In genomic region chr9:4118666-4119065, GRCh38 we compare ENCODE assay signal across 18 cellular contexts.
DNase-seq lines count a peak whose midpoint lies in the region; ATAC-seq and TF ChIP-seq lines count a peak whose summit lies in the region.
"Had no signal": no experiment of that assay in that cellular context is flagged by ENCODE, and none has a peak within 500 bp of the region (broad histone marks: within the 10 kb centered on the region; RNA-seq: fewer than 3 reads in every experiment).

No MANE protein-coding gene starts in this region.

- ATAC-seq in IMR-90 (ENCODE audit: low read depth): no peak
- peak; percentile 65 for ATAC-seq in left ventricle myocardium superior
- no peak for ATAC-seq in HG02642 (IDR thresholded peaks at IDR 0.05; ENCODE audit: poor library complexity, unreplicated experiment)
- ATAC-seq in naive thymus-derived CD8-positive, alpha-beta T cell: no peak
- ATAC-seq: CD8-positive, alpha-beta T cell had no signal

- H2BK5ac ChIP-seq in IMR-90 (ENCODE audit: low read depth, low read length, poor library complexity, severe bottlenecking): no peak overlapping the region

- H3K9me1 ChIP-seq in IMR-90 (ENCODE audit: insufficient read depth, low read length): peaks cover 8% of the 10 kb centered on the region; the same call in 1 of the 2 replicates

- H4K91ac ChIP-seq in IMR-90 (ENCODE audit: insufficient read depth, low read depth, low read length): peak overlapping the region; percentile 25; the same call in 1 of the 2 replicates

- DNase-seq in IMR-90: no peak
- DNase-seq in esophagus muscularis mucosa (ENCODE audit: extremely low spot score): no peak
- DNase-seq in left ventricle myocardium superior: peak; percentile 42
- DNase-seq in ovary: peak; percentile 58 to 74 (median 69)
- no peak for DNase-seq in DMS53 treated with DMSO at 0.1 percent for 48 hours (lab: John Stamatoyannopoulos, UW; ENCODE audit: unreplicated experiment)
- DNase-seq in naive thymus-derived CD8-positive, alpha-beta T cell: no peak
- no peak for DNase-seq in NCI-H2196 treated with DMSO at 0.1 percent for 48 hours (lab: John Stamatoyannopoulos, UW; ENCODE audit: unreplicated experiment)
- DNase-seq: CD8-positive, alpha-beta T cell; DMS79; Karpas-422; MG63; NCI-H1105; NCI-H1694; NCI-H446; NK-92 treated with Interleukin-12 subunit alpha and Interleukin-12 subunit beta, amount 100 ng/mL, for 24 hours had no signal

- no peak overlapping the region for H3K9ac ChIP-seq in IMR-90 (ENCODE audit: low read depth, low read length)
- H3K9ac ChIP-seq: BLaER1 had no signal

- no peak overlapping the region for H4K8ac ChIP-seq in IMR-90 (ENCODE audit: low read depth in 2 of 2, low read length in 2 of 2)

- H3K27ac ChIP-seq in IMR-90 (ENCODE audit: insufficient read depth, low read length) (no peak overlapping the region), esophagus muscularis mucosa (replicated peaks in 1 of 4) (peak overlapping the region; percentile 63 to 76 (median 72)), ovary (peak overlapping the region; percentile 16 to 63)
- H3K27ac ChIP-seq: BLaER1 had no signal

- no peak overlapping the region for H3K14ac ChIP-seq in IMR-90 (replicated peaks; ENCODE audit: low read depth, low read length)

- H2AK9ac ChIP-seq in IMR-90 (replicated peaks; ENCODE audit: low read depth, low read length, poor library complexity): no peak overlapping the region

- TF ChIP-seq EP300 in esophagus muscularis mucosa (IDR thresholded peaks at IDR 0.05) (no peak), ovary (IDR thresholded peaks at IDR 0.05) (no peak)

- CTCF ChIA-PET in IMR-90 (lab: Yijun Ruan, JAX): interaction anchor here (0.7 to 0.8 kb wide), 2 partner anchors 111 to 125 kb away, joined by 3 to 5 read pairs; no protein-coding TSS in a partner anchor

- intact Hi-C loops in IMR-90 (cut with micrococcal nuclease): no loop called here
- intact Hi-C loops in esophagus muscularis mucosa (cut with DNase I): no loop called here
- intact Hi-C loops in left ventricle myocardium superior (cut with micrococcal nuclease): no loop called here
- intact Hi-C loops in ovary (cut with DNase I): loop anchor here in 1 of 4 donors (10.0 kb wide), 1 partner anchor 176 kb away; no protein-coding TSS in a partner anchor

- H3K27me3 ChIP-seq in IMR-90 (ENCODE audit: control insufficient read depth, insufficient read depth, low read length) (no peaks in the 10 kb centered on the region), esophagus muscularis mucosa (no peaks in the 10 kb centered on the region), ovary (no peaks in the 10 kb centered on the region)
- H3K27me3 ChIP-seq: BLaER1, MG63 had no signal

- H3K4ac ChIP-seq in IMR-90 (ENCODE audit: low read depth, low read length): peak overlapping the region; percentile 4; the same call in 1 of the 2 replicates

- H3K4me1 ChIP-seq in IMR-90 (ENCODE audit: control insufficient read depth, insufficient read depth, low read length) (peaks cover 14% of the 10 kb centered on the region), esophagus muscularis mucosa (peaks cover 8 to 60% (median 52%) of the 10 kb centered on the region in 4 donors), ovary (ENCODE audit: insufficient read depth) (peaks cover 7% of the 10 kb centered on the region)
- H3K4me1 ChIP-seq: BLaER1 had no signal

- no peaks in the 10 kb centered on the region; the same call in 1 of the 2 replicates for H4K20me1 ChIP-seq in IMR-90 (ENCODE audit: insufficient read depth, low read length)
- H4K20me1 ChIP-seq: BLaER1 had no signal

- H3K56ac ChIP-seq in IMR-90 (ENCODE audit: extremely low read depth, insufficient read depth, low read length): no peak overlapping the region

- H3K9me3 Mint-ChIP-seq in naive thymus-derived CD8-positive, alpha-beta T cell: no peaks in the 10 kb centered on the region
- H3K9me3 Mint-ChIP-seq: CD8-positive, alpha-beta T cell; H9 had no signal

- no peak for TF ChIP-seq CTCF in IMR-90 (conservative IDR thresholded peaks at IDR 0.05; ENCODE audit: low read depth, low read length)
- no peak for TF ChIP-seq CTCF in esophagus muscularis mucosa (IDR thresholded peaks at IDR 0.05)
- no peak for TF ChIP-seq CTCF in ovary (IDR thresholded peaks at IDR 0.05)

- H3K4me1 Mint-ChIP-seq in naive thymus-derived CD8-positive, alpha-beta T cell: no peaks in the 10 kb centered on the region

- H3K36me3 ChIP-seq in IMR-90 (ENCODE audit: control insufficient read depth, insufficient read depth, low read length) (peaks cover 10% of the 10 kb centered on the region), esophagus muscularis mucosa (peaks cover 0 to 11% (median 0%) of the 10 kb centered on the region in 4 donors), ovary (no peaks in the 10 kb centered on the region)
- H3K36me3 ChIP-seq: BLaER1, MG63 had no signal

- H2AK5ac ChIP-seq in IMR-90 (ENCODE audit: low read depth, low read length): peak overlapping the region; percentile 67; the same call in 1 of the 2 replicates

- TF ChIP-seq RAD21 in IMR-90 (IDR thresholded peaks at IDR 0.05; ENCODE audit: low read length): no peak

- no peak overlapping the region for H3K4me3 ChIP-seq in IMR-90 (ENCODE audit: insufficient read depth, low read depth, low read length)
- no peak overlapping the region for H3K4me3 ChIP-seq in esophagus muscularis mucosa
- H3K4me3 ChIP-seq in ovary: no peak overlapping the region
- H3K4me3 ChIP-seq: BLaER1, MG63 had no signal

- peaks cover 35 to 50% of the 10 kb centered on the region in 2 experiments for H3K79me1 ChIP-seq in IMR-90 (ENCODE audit: low read depth in 1 of 2, low read length in 2 of 2)

- H3K4me3 Mint-ChIP-seq in naive thymus-derived CD8-positive, alpha-beta T cell: no peak overlapping the region
- H3K4me3 Mint-ChIP-seq: CD8-positive, alpha-beta T cell; H9 had no signal

- H3K18ac ChIP-seq in IMR-90 (ENCODE audit: low read depth, low read length): peak overlapping the region; percentile 76; the same call in 1 of the 2 replicates

- in situ Hi-C loops in IMR-90 (cut with MboI; ENCODE audit: low sequenced_read_pairs): loop anchor here (25.0 kb wide), 1 partner anchor 569 kb away; the partner anchor contains the start of gene CDC37L1

- no peaks in the 10 kb centered on the region for H3K9me3 ChIP-seq in IMR-90 (ENCODE audit: control insufficient read depth, insufficient read depth, low read length)
- no peaks in the 10 kb centered on the region for H3K9me3 ChIP-seq in esophagus muscularis mucosa
- H3K9me3 ChIP-seq in ovary: no peaks in the 10 kb centered on the region
- H3K9me3 ChIP-seq: MG63 had no signal

- no peak for TF ChIP-seq POLR2A in IMR-90 (IDR thresholded peaks at IDR 0.05; ENCODE audit: low read depth, low read length)
- TF ChIP-seq POLR2A in esophagus muscularis mucosa (IDR thresholded peaks at IDR 0.05; ENCODE audit: low read depth): no peak
- TF ChIP-seq POLR2A in ovary (IDR thresholded peaks at IDR 0.05): no peak

- peak overlapping the region in 1 of 10 donors; percentile 16 for H3K27ac Mint-ChIP-seq in naive thymus-derived CD8-positive, alpha-beta T cell
- H3K27ac Mint-ChIP-seq: CD8-positive, alpha-beta T cell had no signal

- POLR2A ChIA-PET in IMR-90 (lab: Charles Lee; ENCODE audit: unreplicated experiment): no interaction called here
- POLR2A ChIA-PET in naive thymus-derived CD8-positive, alpha-beta T cell (lab: Charles Lee): no interaction called here

- BruUV-seq in IMR-90 (replicated peaks; lab: Mats Ljungman, UMichigan): no TSS peak

- no peak overlapping the region for H2BK15ac ChIP-seq in IMR-90 (ENCODE audit: low read depth, low read length)

- H2BK120ac ChIP-seq in IMR-90 (ENCODE audit: low read depth, low read length): no peak overlapping the region; the same call in 1 of the 2 replicates

- H4K5ac ChIP-seq in IMR-90 (ENCODE audit: low read depth, low read length): peak overlapping the region; percentile 77; the same call in 1 of the 2 replicates

- no peaks in the 10 kb centered on the region for H3K27me3 Mint-ChIP-seq in naive thymus-derived CD8-positive, alpha-beta T cell

- dilution Hi-C loops in IMR-90 (cut with HindIII; ENCODE audit: low sequenced_read_pairs, unreplicated experiment): no loop called here

- no peak overlapping the region for H2AFZ ChIP-seq in IMR-90 (replicated peaks; ENCODE audit: low read length, poor library complexity)

- 70% methylated on average over 2 of the region's 10 CpGs; no CpG with 5 or more reads in 1 of the 2 experiments for WGBS in IMR-90 (ENCODE audit: extremely low coverage in 2 of 2, insufficient read length in 1 of 2), 2 experiments
- 82% methylated on average over 10 of the region's 10 CpGs for WGBS in esophagus muscularis mucosa
- 11 to 39% (median 25%) methylated on average over 10 of the region's 10 CpGs for WGBS in ovary, 3 donors

- peaks cover 0 to 8% (median 5%) of the 10 kb centered on the region in 3 donors for H3K36me3 Mint-ChIP-seq in naive thymus-derived CD8-positive, alpha-beta T cell

- H2BK20ac ChIP-seq in IMR-90 (ENCODE audit: low read depth, low read length): no peak overlapping the region

- H3K4me2 ChIP-seq in IMR-90 (ENCODE audit: low read depth, low read length): no peak overlapping the region
- H3K4me2 ChIP-seq: BLaER1 had no signal

- no peak overlapping the region for H3K23ac ChIP-seq in IMR-90 (ENCODE audit: low read depth, low read length)

TF ChIP-seq in IMR-90, 13 proteins besides CTCF, POLR2A, EP300 and RAD21:
- TF ChIP-seq CEBPB (IDR thresholded peaks at IDR 0.05; ENCODE audit: low read depth, low read length) (peak; percentile 35; the same call in 1 of the 2 replicates), RCOR1 (IDR thresholded peaks at IDR 0.05; ENCODE audit: insufficient replicate concordance, low read length) (no peak)
TF ChIP-seq in IMR-90: peak in this region for 1.

Comparison
In these comparisons a context has a peak if more than half of its experiments do, and no peak if none do; other contexts are left out.
1. DNase-seq: peak in left ventricle myocardium superior (single experiment) and ovary (5 of 5); none in IMR-90 (single experiment), esophagus muscularis mucosa (single experiment), DMS53 treated with DMSO at 0.1 percent for 48 hours (single experiment), naive thymus-derived CD8-positive, alpha-beta T cell (0 of 10) and NCI-H2196 treated with DMSO at 0.1 percent for 48 hours (single experiment).